In genomic region chrX:104135677-104136076, GRCh38 we compare ENCODE assay signal across 13 cellular contexts. TPM values are rescaled to one million over a fixed set of nuclear protein-coding genes. Genes with fewer than 3 reads are reported as not detected.
DNase-seq lines count a peak whose midpoint lies in the region; ATAC-seq and TF ChIP-seq lines count a peak whose summit lies in the region.
"Had no signal": no experiment of that assay in that cellular context is flagged by ENCODE, and none has a peak within 500 bp of the region (broad histone marks: within the 10 kb centered on the region; RNA-seq: fewer than 3 reads in every experiment).

No MANE protein-coding gene starts in this region.

- H3K36me3 Mint-ChIP-seq in activated naive CD8-positive, alpha-beta T cell treated with anti-CD3 and anti-CD28 coated beads, Interleukin-2, amount 50 U/mL, for 24 hours (ENCODE audit: low read depth) = no peaks in the 10 kb centered on the region
- H3K36me3 Mint-ChIP-seq in neural progenitor cell = no peaks in the 10 kb centered on the region

- H3K36me3 ChIP-seq in neural progenitor cell = no peaks in the 10 kb centered on the region
- H3K36me3 ChIP-seq: right atrium auricular region had no signal

- no peaks in the 10 kb centered on the region for H3F3A ChIP-seq in neural progenitor cell (ENCODE audit: low read depth)

- no peaks in the 10 kb centered on the region for H3K4me1 ChIP-seq in neural progenitor cell

- H3K4me1 Mint-ChIP-seq in activated naive CD8-positive, alpha-beta T cell treated with anti-CD3 and anti-CD28 coated beads, Interleukin-2, amount 50 U/mL, for 24 hours = peaks cover 29% of the 10 kb centered on the region
- peaks cover 6% of the 10 kb centered on the region for H3K4me1 Mint-ChIP-seq in neural progenitor cell

- no peaks in the 10 kb centered on the region for H3K27me3 ChIP-seq in neural progenitor cell
- H3K27me3 ChIP-seq: right atrium auricular region had no signal

- no peak overlapping the region for H3K27ac ChIP-seq in neural progenitor cell
- H3K27ac ChIP-seq: KMS-11 had no signal

- no peaks in the 10 kb centered on the region for H3K9me3 Mint-ChIP-seq in activated naive CD8-positive, alpha-beta T cell treated with anti-CD3 and anti-CD28 coated beads, Interleukin-2, amount 50 U/mL, for 24 hours
- no peaks in the 10 kb centered on the region for H3K9me3 Mint-ChIP-seq in neural progenitor cell

- no peak overlapping the region for H2AFZ ChIP-seq in neural progenitor cell (replicated peaks)

- no peaks in the 10 kb centered on the region for H3K79me2 ChIP-seq in neural progenitor cell (ENCODE audit: low read depth)

- H3K27ac Mint-ChIP-seq in activated naive CD8-positive, alpha-beta T cell treated with anti-CD3 and anti-CD28 coated beads, Interleukin-2, amount 50 U/mL, for 24 hours = peak overlapping the region; percentile 73
- peak overlapping the region; percentile 1 for H3K27ac Mint-ChIP-seq in neural progenitor cell

- TF ChIP-seq CTCF in fibroblast of villous mesenchyme (IDR thresholded peaks at IDR 0.05; ENCODE audit: insufficient read depth, low read depth, low read length) (no peak), neural progenitor cell (IDR thresholded peaks at IDR 0.05) (no peak)

- no peak overlapping the region for H3K9ac ChIP-seq in neural progenitor cell
- H3K9ac ChIP-seq: KMS-11 had no signal

- H3K4me2 ChIP-seq in neural progenitor cell = no peak overlapping the region

- ATAC-seq in activated naive CD8-positive, alpha-beta T cell treated with anti-CD3 and anti-CD28 coated beads, Interleukin-2, amount 50 U/mL, for 24 hours = no peak
- ATAC-seq in GM18868 (IDR thresholded peaks at IDR 0.05; ENCODE audit: unreplicated experiment) (no peak), HG02840 (IDR thresholded peaks at IDR 0.05; ENCODE audit: low FRiP score, unreplicated experiment) (no peak)

- H3K4me3 Mint-ChIP-seq in activated naive CD8-positive, alpha-beta T cell treated with anti-CD3 and anti-CD28 coated beads, Interleukin-2, amount 50 U/mL, for 24 hours = no peak overlapping the region
- no peak overlapping the region for H3K4me3 Mint-ChIP-seq in neural progenitor cell

- DNase-seq in EH (ENCODE audit: low read depth) (peak; percentile 57), fibroblast of villous mesenchyme (ENCODE audit: low read depth) (peak; percentile 8), neural progenitor cell (ENCODE audit: low spot score) (no peak), SW 1271 (lab: John Stamatoyannopoulos, UW) (no peak)
- DNase-seq in activated naive CD8-positive, alpha-beta T cell treated with anti-CD3 and anti-CD28 coated beads, Interleukin-2, amount 50 U/mL, for 24 hours = no peak
- DNase-seq in activated naive CD4-positive, alpha-beta T cell treated with anti-CD3 and anti-CD28 coated beads, Interleukin-2, amount 50 U/mL, for 16 hours = no peak

- H3K27me3 Mint-ChIP-seq in activated naive CD8-positive, alpha-beta T cell treated with anti-CD3 and anti-CD28 coated beads, Interleukin-2, amount 50 U/mL, for 24 hours = no peaks in the 10 kb centered on the region
- peaks cover 2% of the 10 kb centered on the region for H3K27me3 Mint-ChIP-seq in neural progenitor cell (ENCODE audit: insufficient read depth, low read depth)

- no peaks in the 10 kb centered on the region for H3K9me3 ChIP-seq in neural progenitor cell (ENCODE audit: low read depth)
- H3K9me3 ChIP-seq: right atrium auricular region, SK-N-SH had no signal

- no peak overlapping the region for H3K4me3 ChIP-seq in fibroblast of villous mesenchyme (ENCODE audit: low read depth, low read length)
- H3K4me3 ChIP-seq in neural progenitor cell = no peak overlapping the region

- H4K20me1 ChIP-seq in neural progenitor cell (ENCODE audit: low read depth) = no peaks in the 10 kb centered on the region

RNA-seq across cellular contexts. Expression of gene SLC25A53, which starts 21.1 kb away (rescaled TPM):
- 5.6 and 5.8 TPM in 2 replicates for total RNA-seq in fibroblast of villous mesenchyme
- total RNA-seq in neural progenitor cell (ENCODE audit: low replicate concordance) = 4.0 and 4.4 TPM in 2 replicates

RNA-seq across cellular contexts. Expression of gene ZCCHC18, which starts 23.4 kb away (rescaled TPM):
- 0.43 and 0.64 TPM in 2 replicates for total RNA-seq in fibroblast of villous mesenchyme
- total RNA-seq in neural progenitor cell (ENCODE audit: low replicate concordance) = 4.6 and 5.1 TPM in 2 replicates
- total RNA-seq: mesenteric fat pad, RPMI7951 had no signal

RNA-seq across cellular contexts. Expression of gene FAM199X, which starts 30.6 kb away (rescaled TPM):
- 25.1 and 35.8 TPM in 2 replicates for total RNA-seq in fibroblast of villous mesenchyme
- total RNA-seq in neural progenitor cell (ENCODE audit: low replicate concordance) = 17.9 and 28.8 TPM in 2 replicates

RNA-seq across cellular contexts. Expression of gene TMSB15C, which starts 59.6 kb away (rescaled TPM):
- total RNA-seq in fibroblast of villous mesenchyme (3.9 and 5.2 TPM in 2 replicates), neural progenitor cell (ENCODE audit: low replicate concordance) (18.8 and 20.6 TPM in 2 replicates)

Comparison
In these comparisons a context has a peak if more than half of its experiments do, and no peak if none do; other contexts are left out.
1. DNase-seq: peak in EH (single experiment) and fibroblast of villous mesenchyme (single experiment); none in activated naive CD8-positive, alpha-beta T cell treated with anti-CD3 and anti-CD28 coated beads, Interleukin-2, amount 50 U/mL, for 24 hours (single experiment), neural progenitor cell (single experiment), activated naive CD4-positive, alpha-beta T cell treated with anti-CD3 and anti-CD28 coated beads, Interleukin-2, amount 50 U/mL, for 16 hours (single experiment) and SW 1271 (0 of 2).